ENCODE assay signal across 2 cellular contexts in genomic region chr20:13236360-13236759, GRCh38. TPM values are rescaled to one million over a fixed set of nuclear protein-coding genes. Genes with fewer than 3 reads are reported as not detected.
"Had no signal": no experiment of that assay in that cellular context is flagged by ENCODE, and none has a peak within 500 bp of the region (broad histone marks: within the 10 kb centered on the region; RNA-seq: fewer than 3 reads in every experiment).

No MANE protein-coding gene starts in this region.

RNA-seq across cellular contexts. Expression of gene ISM1, which starts 15.3 kb away (rescaled TPM):
- total RNA-seq: activated B cell treated with CpG ODN at 0.5 μM for 24 hours; activated CD4-positive, alpha-beta memory T cell treated with anti-CD3 and anti-CD28 coated beads, Interleukin-2, amount 10 ng/mL, durations not matched to agents 7 days and 5 days had no signal
